ENCODE assay signal across 23 cellular contexts in the genomic region with DNA sequence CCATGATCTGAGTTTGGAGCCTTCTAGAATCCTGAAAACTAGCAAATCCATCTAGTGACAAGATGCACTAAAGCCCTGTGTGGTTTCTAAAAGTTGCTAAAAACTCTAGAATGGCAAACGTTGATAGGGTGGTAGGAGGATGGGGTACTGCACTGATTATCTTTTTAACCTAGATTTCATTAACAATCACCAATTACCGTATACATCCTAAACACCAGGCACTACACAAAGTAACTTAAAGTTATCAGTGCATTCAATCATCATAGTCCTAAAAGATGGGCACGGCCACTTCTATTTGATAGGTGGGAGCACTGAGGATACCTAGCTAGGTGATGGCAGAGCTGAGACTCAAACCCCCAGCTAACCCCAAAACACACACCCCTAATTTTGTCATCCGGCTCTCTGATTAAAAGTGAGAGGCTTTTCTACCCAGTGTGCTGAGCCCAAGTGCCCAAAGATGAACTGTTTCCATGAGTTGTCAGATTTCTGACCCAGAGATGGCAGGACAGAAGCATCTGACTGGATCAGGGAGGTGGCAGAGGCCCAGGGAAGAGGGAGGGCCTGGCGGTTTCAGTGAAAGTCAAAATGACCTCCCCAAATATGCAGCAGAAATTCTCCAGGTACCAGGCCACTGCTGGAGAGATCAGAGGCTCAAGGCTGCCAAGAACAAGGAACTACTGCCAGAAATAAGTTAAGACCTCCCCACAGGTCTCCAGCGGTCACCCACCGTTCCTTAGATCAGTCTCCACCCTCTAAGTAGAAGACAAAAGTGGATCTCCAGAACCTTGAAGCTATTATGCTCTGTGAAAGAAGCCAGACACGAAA.
DNase-seq lines count a peak whose midpoint lies in the region; ATAC-seq, FAIRE-seq and TF ChIP-seq lines count a peak whose summit lies in the region.
"Had no signal": no experiment of that assay in that cellular context is flagged by ENCODE, and none has a peak within 500 bp of the region (broad histone marks: within the 10 kb centered on the region; RNA-seq: fewer than 3 reads in every experiment).

No MANE protein-coding gene starts in this region.

- peaks cover 21% of the 10 kb centered on the region for H3K27me3 Mint-ChIP-seq in nephron (ENCODE audit: low read depth)
- H3K27me3 Mint-ChIP-seq in activated CD4-positive, alpha-beta T cell treated with anti-CD3 and anti-CD28 coated beads for 36 hours, result peaks cover 14% of the 10 kb centered on the region

- H3K36me3 ChIP-seq in left ventricle myocardium inferior, result no peaks in the 10 kb centered on the region
- H3K36me3 ChIP-seq in GM12878 (ENCODE audit: control insufficient read depth in 2 of 2, insufficient read depth in 2 of 2, low read length in 1 of 2), result no peaks in the 10 kb centered on the region
- H3K36me3 ChIP-seq: left lung, right atrium auricular region, tibial artery had no signal

- no peak overlapping the region for H3K4me3 Mint-ChIP-seq in nephron
- no peak overlapping the region for H3K4me3 Mint-ChIP-seq in activated CD4-positive, alpha-beta T cell treated with anti-CD3 and anti-CD28 coated beads for 36 hours
- H3K4me3 Mint-ChIP-seq: IgD-negative memory B cell; stimulated activated memory B cell treated with anti-CD40 and anti-IgM and Interleukin-4, amounts not matched to agents 10 μg/mL and 1 μg/mL and 100 μg/mL, for 72 hours had no signal

- H3K79me2 ChIP-seq in GM12878 (ENCODE audit: control insufficient read depth, insufficient read depth, low read length), result no peaks in the 10 kb centered on the region

- BruUV-seq in GM12878 (replicated peaks; lab: Mats Ljungman, UMichigan), result TSS peak; percentile 45

- peaks cover 51% of the 10 kb centered on the region for H3K4me1 Mint-ChIP-seq in nephron
- no peaks in the 10 kb centered on the region for H3K4me1 Mint-ChIP-seq in activated CD4-positive, alpha-beta T cell treated with anti-CD3 and anti-CD28 coated beads for 36 hours

- H3K27ac Mint-ChIP-seq in nephron, result peak overlapping the region; percentile 80 to 86 (median 83)
- H3K27ac Mint-ChIP-seq in activated CD4-positive, alpha-beta T cell treated with anti-CD3 and anti-CD28 coated beads for 36 hours, result no peak overlapping the region
- H3K27ac Mint-ChIP-seq: IgD-negative memory B cell; stimulated activated memory B cell treated with anti-CD40 and anti-IgM and Interleukin-4, amounts not matched to agents 10 μg/mL and 1 μg/mL and 100 μg/mL, for 72 hours had no signal

- RAD21 ChIA-PET in GM12878 (lab: Charles Lee; ENCODE audit: unreplicated experiment), result interaction anchor here (1.5 to 15.8 kb wide), 5 partner anchors 21 to 397 kb away, joined by 4 to 361 read pairs (median 53); a partner anchor contains a TSS

- H3K27ac ChIP-seq in left ventricle myocardium inferior (replicated peaks), result peak overlapping the region; percentile 11
- peak overlapping the region; percentile 84 for H3K27ac ChIP-seq in GM12878 (ENCODE audit: control insufficient read depth, insufficient read depth)
- H3K27ac ChIP-seq: HL-60, left lung, tibial artery had no signal

- TF ChIP-seq CTCF in left ventricle myocardium inferior (IDR thresholded peaks at IDR 0.05; ENCODE audit: borderline replicate concordance), result no peak
- TF ChIP-seq CTCF in GM12878 (IDR thresholded peaks at IDR 0.05 in 2 of 3, conservative IDR thresholded peaks at IDR 0.05 in 1 of 3; ENCODE audit: control insufficient read depth in 2 of 3, extremely low read depth in 1 of 3, insufficient read depth in 1 of 3, low read depth in 3 of 3, low read length in 3 of 3), result no peak
- TF ChIP-seq CTCF in nephron (IDR thresholded peaks at IDR 0.05; ENCODE audit: unreplicated experiment in 3 of 3), result no peak

- H3K9me3 ChIP-seq in left ventricle myocardium inferior (replicated peaks) (no peaks in the 10 kb centered on the region), GM12878 (replicated peaks; ENCODE audit: control insufficient read depth, insufficient read depth, low read length) (no peaks in the 10 kb centered on the region)
- H3K9me3 ChIP-seq: left lung, right atrium auricular region, tibial artery had no signal

- no peaks in the 10 kb centered on the region for H3K36me3 Mint-ChIP-seq in nephron (ENCODE audit: low read depth)
- no peaks in the 10 kb centered on the region for H3K36me3 Mint-ChIP-seq in activated CD4-positive, alpha-beta T cell treated with anti-CD3 and anti-CD28 coated beads for 36 hours (ENCODE audit: low read depth)
- H3K36me3 Mint-ChIP-seq: IgD-negative memory B cell; stimulated activated memory B cell treated with anti-CD40 and anti-IgM and Interleukin-4, amounts not matched to agents 10 μg/mL and 1 μg/mL and 100 μg/mL, for 72 hours had no signal

- SMC1A ChIA-PET in GM12878 (lab: Charles Lee; ENCODE audit: uncharacterized antibody, unreplicated experiment), result interaction anchor here (0.8 to 16.7 kb wide), 9 partner anchors 13 to 396 kb away, joined by 3 to 291 read pairs (median 6); a partner anchor contains a TSS

- H3K9me3 Mint-ChIP-seq in nephron, result no peaks in the 10 kb centered on the region
- H3K9me3 Mint-ChIP-seq in activated CD4-positive, alpha-beta T cell treated with anti-CD3 and anti-CD28 coated beads for 36 hours (ENCODE audit: low read depth), result no peaks in the 10 kb centered on the region
- H3K9me3 Mint-ChIP-seq: IgD-negative memory B cell; stimulated activated memory B cell treated with anti-CD40 and anti-IgM and Interleukin-4, amounts not matched to agents 10 μg/mL and 1 μg/mL and 100 μg/mL, for 72 hours had no signal

- ATAC-seq in Right ventricle myocardium inferior (no peak), GM12878 (peak; percentile 5), GM19395 (IDR thresholded peaks at IDR 0.05; ENCODE audit: unreplicated experiment) (no peak)
- no peak for ATAC-seq in activated CD4-positive, alpha-beta T cell treated with anti-CD3 and anti-CD28 coated beads for 36 hours
- ATAC-seq: HCT116; stimulated activated memory B cell treated with anti-CD40 and anti-IgM and Interleukin-4, amounts not matched to agents 10 μg/mL and 1 μg/mL and 100 μg/mL, for 72 hours had no signal

- intact Hi-C loops in left ventricle myocardium inferior (cut with micrococcal nuclease), result no loop called here
- intact Hi-C loops in Right ventricle myocardium inferior (cut with DNase I), result loop anchor here (10.0 kb wide), 1 partner anchor 223 kb away; no protein-coding TSS in a partner anchor
- intact Hi-C loops in GM12878 (cut with micrococcal nuclease; ENCODE audit: unreplicated experiment), result loop anchor here (2.0 to 5.0 kb wide), 4 partner anchors 21 to 510 kb away; a partner anchor contains a TSS
- intact Hi-C loops in activated CD4-positive, alpha-beta T cell treated with anti-CD3 and anti-CD28 coated beads for 36 hours (cut with DNase I, micrococcal nuclease), result no loop called here

- CTCF ChIA-PET in GM12878 (lab: Yijun Ruan, JAX), result interaction anchor here (0.7 to 10.1 kb wide), 6 partner anchors 22 to 1750 kb away, joined by 3 to 111 read pairs (median 4); no protein-coding TSS in a partner anchor
- CTCF ChIA-PET in activated CD4-positive, alpha-beta T cell treated with anti-CD3 and anti-CD28 coated beads for 36 hours (lab: Charles Lee), result interaction anchor here (0.6 kb wide), 1 partner anchor 187 kb away, joined by 3 read pairs; no protein-coding TSS in a partner anchor

- in situ Hi-C loops in GM12878 (cut with MboI), result loop anchor here (5.0 to 10.0 kb wide), 3 partner anchors 95 to 485 kb away; a partner anchor contains a TSS

- no peak for TF ChIP-seq RAD21 in GM12878 (IDR thresholded peaks at IDR 0.05; ENCODE audit: insufficient read depth, low read depth, low read length)

- H3K4me1 ChIP-seq in left ventricle myocardium inferior (peaks cover 24% of the 10 kb centered on the region), GM12878 (ENCODE audit: control insufficient read depth, insufficient read depth, low read length) (peaks cover 55% of the 10 kb centered on the region)
- H3K4me1 ChIP-seq: left lung, tibial artery had no signal

- H3K4me2 ChIP-seq in GM12878 (ENCODE audit: control insufficient read depth, insufficient read depth), result no peak overlapping the region; the same call in 1 of the 2 replicates

- 81% methylated on average over 8 of the region's 8 CpGs for WGBS in GM12878 (ENCODE audit: insufficient coverage, insufficient replicate concordance, low lambda C conversion rate, missing lambda C conversion rate)

- H3K27me3 ChIP-seq in left ventricle myocardium inferior (ENCODE audit: low read depth) (peaks cover 41% of the 10 kb centered on the region), GM12878 (replicated peaks in 1 of 2; ENCODE audit: control insufficient read depth in 2 of 2, insufficient read depth in 2 of 2, low read length in 1 of 2) (no peaks in the 10 kb centered on the region)
- H3K27me3 ChIP-seq: right atrium auricular region had no signal

- POLR2A ChIA-PET in GM12878 (lab: Charles Lee), result interaction anchor here (0.6 to 2.8 kb wide), 9 partner anchors 18 to 97 kb away, joined by 3 to 25 read pairs (median 4); no protein-coding TSS in a partner anchor
- POLR2A ChIA-PET in activated CD4-positive, alpha-beta T cell treated with anti-CD3 and anti-CD28 coated beads for 36 hours (lab: Charles Lee), result no interaction called here

- peak overlapping the region; percentile 6 for H2AFZ ChIP-seq in GM12878 (ENCODE audit: control insufficient read depth, low read depth, low read length)

- DNase-seq in left ventricle myocardium inferior, result no peak
- no peak for DNase-seq in Right ventricle myocardium inferior (ENCODE audit: missing footprints)
- DNase-seq in GM12878 (ENCODE audit: low read depth, low spot score), result no peak
- no peak for DNase-seq in DMS 273 treated with DMSO at 0.1 percent for 48 hours (lab: John Stamatoyannopoulos, UW)
- no peak for DNase-seq in activated CD4-positive, alpha-beta T cell treated with anti-CD3 and anti-CD28 coated beads for 36 hours
- DNase-seq in iPS-NIHi7 (ENCODE audit: extremely low spot score), result no peak
- DNase-seq: activated CD4-positive, alpha-beta T cell treated with anti-CD3 and anti-CD28 coated beads for 4 hours; activated effector memory CD4-positive, alpha-beta T cell treated with anti-CD3 and anti-CD28 coated beads, Interleukin-2, amount 50 U/mL, for 16 hours; effector memory CD4-positive, alpha-beta T cell; left lung; NCI-H1694; NCI-H2227 treated with DMSO at 0.1 percent for 48 hours; RPMI8226; SW 1271; tibial artery had no signal

- TF ChIP-seq EP300 in GM12878 (IDR thresholded peaks at IDR 0.05; ENCODE audit: borderline replicate concordance in 1 of 2, control insufficient read depth in 1 of 2, low read depth in 2 of 2, low read length in 2 of 2), result no peak

- H3K4me3 ChIP-seq in left ventricle myocardium inferior, result no peak overlapping the region
- no peak overlapping the region for H3K4me3 ChIP-seq in GM12878
- H3K4me3 ChIP-seq: left lung, right atrium auricular region, tibial artery had no signal

- no peak for TF ChIP-seq POLR2A in GM12878 (IDR thresholded peaks at IDR 0.05; ENCODE audit: low read depth, low read length)

- FAIRE-seq in GM12878 (lab: Jason Lieb, UNC), result no peak
- FAIRE-seq: G401.6 had no signal

- peak overlapping the region; percentile 44; the same call in 1 of the 2 replicates for H3K9ac ChIP-seq in GM12878 (ENCODE audit: control insufficient read depth, insufficient read depth, low read length)

- no peaks in the 10 kb centered on the region for H4K20me1 ChIP-seq in GM12878 (ENCODE audit: control insufficient read depth, insufficient read depth)

TF ChIP-seq in GM12878, 131 proteins besides CTCF, POLR2A, EP300 and RAD21 (continues in another document):
- no peak for TF ChIP-seq NR2C1 (IDR thresholded peaks at IDR 0.05)
- 0 out of 4 replicates have a peak, but pooled peaks of 1 of the 2 experiments have one; percentile 9 for TF ChIP-seq IKZF2 (IDR thresholded peaks at IDR 0.05)

Comparison
In these comparisons a context has a peak if more than half of its experiments do, and no peak if none do; other contexts are left out.
1. intact Hi-C loops: an anchor here in Right ventricle myocardium inferior (10.0 kb wide) and GM12878 (2.0 to 5.0 kb wide); none called in left ventricle myocardium inferior and activated CD4-positive, alpha-beta T cell treated with anti-CD3 and anti-CD28 coated beads for 36 hours.